In the genomic region with DNA sequence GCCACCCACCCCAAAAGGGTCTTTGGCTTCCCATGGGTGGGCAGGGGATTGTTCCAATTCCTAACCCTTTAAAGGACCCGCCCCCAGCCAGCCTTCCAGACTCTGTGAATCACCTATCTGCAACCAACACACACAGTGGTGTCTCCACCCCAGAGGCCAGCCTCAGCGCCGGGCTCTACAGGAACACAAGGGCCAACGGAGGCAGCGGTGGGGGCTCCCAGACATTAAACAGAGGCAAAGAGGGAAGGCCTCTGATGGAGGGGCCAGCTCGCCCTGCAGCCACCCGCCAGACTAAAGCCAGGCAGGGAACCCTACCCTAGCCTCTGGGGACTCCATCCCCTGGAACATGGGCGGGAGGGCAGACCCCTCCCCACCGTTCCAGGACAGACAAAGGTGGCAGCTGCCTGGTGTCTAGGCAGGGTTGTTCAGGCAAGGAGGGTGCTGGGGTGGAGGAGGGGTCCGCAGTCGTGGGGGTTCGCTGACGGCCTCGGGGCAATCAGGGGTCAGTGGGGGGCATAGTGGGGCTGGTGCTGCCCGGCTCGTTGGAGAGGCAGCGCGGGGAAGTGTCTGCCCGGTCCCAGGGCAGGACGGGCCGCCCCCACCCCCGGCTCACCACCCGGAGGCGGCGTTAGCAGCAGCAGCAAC, we compare ENCODE assay signal across 8 cellular contexts. TPM values are rescaled to one million over a fixed set of nuclear protein-coding genes. Genes with fewer than 3 reads are reported as not detected.
A peak's percentile ranks its signal among the peaks of the same experiment; 100 is the strongest.
DNase-seq lines count a peak whose midpoint lies in the region; ATAC-seq and TF ChIP-seq lines count a peak whose summit lies in the region.

No MANE protein-coding gene starts in this region.

- peak overlapping the region; percentile 71 for H3K27ac Mint-ChIP-seq in activated CD4-positive, alpha-beta memory T cell treated with anti-CD3 and anti-CD28 coated beads, Interleukin-2, amount 10 ng/mL, durations not matched to agents 7 days and 5 days

- no peak overlapping the region for H3K23ac ChIP-seq in trophoblast cell (ENCODE audit: low read length)

- WGBS in trophoblast cell (ENCODE audit: extremely low coverage, insufficient coverage, insufficient read length), result no CpG with 5 or more reads among the region's 25 CpGs

- peaks cover 13% of the 10 kb centered on the region for H3K79me2 ChIP-seq in trophoblast cell (ENCODE audit: control insufficient read depth, insufficient read depth, low read length, poor library complexity)

- peaks cover 12 to 13% of the 10 kb centered on the region in 2 experiments for H3K36me3 ChIP-seq in trophoblast cell (ENCODE audit: control insufficient read depth in 1 of 2, insufficient read depth in 2 of 2, low read length in 2 of 2)

- H3K4me1 Mint-ChIP-seq in activated CD4-positive, alpha-beta memory T cell treated with anti-CD3 and anti-CD28 coated beads, Interleukin-2, amount 10 ng/mL, durations not matched to agents 7 days and 5 days, result peaks cover 72% of the 10 kb centered on the region

- peak overlapping the region; percentile 95 for H3K14ac ChIP-seq in trophoblast cell (ENCODE audit: low read length)

- POLR2A ChIA-PET in HEK293T (lab: Yijun Ruan, JAX), result interaction anchor here (1.2 to 3.5 kb wide), 5 partner anchors 31 to 57 kb away, joined by 3 to 14 read pairs (median 4); partner anchors contain the start of gene ATRIP
- POLR2A ChIA-PET in activated CD4-positive, alpha-beta memory T cell treated with anti-CD3 and anti-CD28 coated beads, Interleukin-2, amount 10 ng/mL, durations not matched to agents 7 days and 5 days (lab: Charles Lee), result interaction anchor here (0.8 to 3.5 kb wide), 10 partner anchors 12 to 103 kb away, joined by 3 to 33 read pairs (median 4); partner anchors contain the start of genes CCDC51 and TMA7

- H3K4me3 ChIP-seq in trophoblast cell (ENCODE audit: low read depth, low read length), result peak overlapping the region; percentile 83

- H3K27me3 ChIP-seq in trophoblast cell (ENCODE audit: insufficient read depth, low read length), result no peaks in the 10 kb centered on the region

- peak overlapping the region; percentile 88 for H2BK120ac ChIP-seq in trophoblast cell (ENCODE audit: insufficient read depth, low read length, poor library complexity)

- H3K18ac ChIP-seq in trophoblast cell (ENCODE audit: low read length), result peak overlapping the region; percentile 98

- H3K79me1 ChIP-seq in trophoblast cell (ENCODE audit: low read length), result peaks cover 29% of the 10 kb centered on the region

- H3K27me3 Mint-ChIP-seq in activated CD4-positive, alpha-beta memory T cell treated with anti-CD3 and anti-CD28 coated beads, Interleukin-2, amount 10 ng/mL, durations not matched to agents 7 days and 5 days, result no peaks in the 10 kb centered on the region

- ATAC-seq in GM19324 (IDR thresholded peaks at IDR 0.05; ENCODE audit: low FRiP score, unreplicated experiment), result no peak

- peak overlapping the region; percentile 79 for H3K4me3 Mint-ChIP-seq in activated CD4-positive, alpha-beta memory T cell treated with anti-CD3 and anti-CD28 coated beads, Interleukin-2, amount 10 ng/mL, durations not matched to agents 7 days and 5 days

- peaks cover 2% of the 10 kb centered on the region for H3K9me3 ChIP-seq in trophoblast cell (ENCODE audit: insufficient read depth, low read depth, low read length)

- peaks cover 28% of the 10 kb centered on the region for H3K36me3 Mint-ChIP-seq in activated CD4-positive, alpha-beta memory T cell treated with anti-CD3 and anti-CD28 coated beads, Interleukin-2, amount 10 ng/mL, durations not matched to agents 7 days and 5 days (ENCODE audit: low read depth)

- peak overlapping the region; percentile 85 for H4K12ac ChIP-seq in trophoblast cell (ENCODE audit: low read depth, low read length)

- peak overlapping the region; percentile 85 for H2AFZ ChIP-seq in trophoblast cell (ENCODE audit: insufficient read depth, low read length, poor library complexity)

- peak overlapping the region; percentile 90 for H2BK12ac ChIP-seq in trophoblast cell (ENCODE audit: low read length)

- H3K4me1 ChIP-seq in trophoblast cell (ENCODE audit: control insufficient read depth in 1 of 2, insufficient read depth in 2 of 2, low read length in 2 of 2), result peaks cover 32 to 44% of the 10 kb centered on the region in 2 experiments

- H3K9ac ChIP-seq in trophoblast cell (ENCODE audit: low read length), result peak overlapping the region; percentile 0

- H3K4ac ChIP-seq in trophoblast cell (ENCODE audit: low read depth, low read length), result peak overlapping the region; percentile 85

- peak overlapping the region; percentile 92 for H2BK5ac ChIP-seq in trophoblast cell (ENCODE audit: low read depth, low read length, poor library complexity)

- H3K27ac ChIP-seq in trophoblast cell (ENCODE audit: low read depth, low read length), result peak overlapping the region; percentile 81

- no peaks in the 10 kb centered on the region for H3K9me3 Mint-ChIP-seq in activated CD4-positive, alpha-beta memory T cell treated with anti-CD3 and anti-CD28 coated beads, Interleukin-2, amount 10 ng/mL, durations not matched to agents 7 days and 5 days

- peak overlapping the region; percentile 92 for H4K8ac ChIP-seq in trophoblast cell (ENCODE audit: low read depth, low read length)

- H2AK5ac ChIP-seq in trophoblast cell (ENCODE audit: low read length), result peak overlapping the region; percentile 96

- CTCF ChIA-PET in HEK293T (lab: Yijun Ruan, JAX), result interaction anchor here (1.0 to 2.3 kb wide), 3 partner anchors 30 to 68 kb away, joined by 3 to 10 read pairs (median 5); no protein-coding TSS in a partner anchor
- CTCF ChIA-PET in activated CD4-positive, alpha-beta memory T cell treated with anti-CD3 and anti-CD28 coated beads, Interleukin-2, amount 10 ng/mL, durations not matched to agents 7 days and 5 days (lab: Charles Lee), result interaction anchor here (1.9 to 4.9 kb wide), 2 partner anchors 30 to 67 kb away, joined by 5 to 43 read pairs; no protein-coding TSS in a partner anchor

- peak overlapping the region; percentile 56 for H3K4me2 ChIP-seq in trophoblast cell (ENCODE audit: low read length)

- DNase-seq in HEK293T (ENCODE audit: extremely low spot score) (peak; percentile 11), glomerular visceral epithelial cell (ENCODE audit: extremely low spot score) (peak; percentile 40), trophoblast cell (peak; percentile 43 to 60), NCI-H1105 treated with DMSO at 0.1 percent for 48 hours (lab: John Stamatoyannopoulos, UW) (no peak), NCI-H1417 treated with DMSO at 0.1 percent for 48 hours (lab: John Stamatoyannopoulos, UW) (no peak), NCI-H1436 (lab: John Stamatoyannopoulos, UW) (no peak)
- DNase-seq in activated CD4-positive, alpha-beta memory T cell treated with anti-CD3 and anti-CD28 coated beads, Interleukin-2, amount 10 ng/mL, durations not matched to agents 7 days and 5 days, result no peak

- H4K91ac ChIP-seq in trophoblast cell (ENCODE audit: low read depth, low read length), result peak overlapping the region; percentile 99

TF ChIP-seq in HEK293T, 16 proteins besides CTCF, POLR2A, EP300 and RAD21:
- no peak for TF ChIP-seq HDGF (IDR thresholded peaks at IDR 0.05; ENCODE audit: borderline replicate concordance)
- TF ChIP-seq FOXK2 (IDR thresholded peaks at IDR 0.05), result no peak
- no peak for TF ChIP-seq CTBP1 (IDR thresholded peaks at IDR 0.05; ENCODE audit: borderline replicate concordance)
- TF ChIP-seq NFRKB (IDR thresholded peaks at IDR 0.05), result no peak
- no peak for TF ChIP-seq TARDBP (IDR thresholded peaks at IDR 0.05)
- TF ChIP-seq SUZ12 (IDR thresholded peaks at IDR 0.05), result no peak
- TF ChIP-seq FOXM1 (IDR thresholded peaks at IDR 0.05; ENCODE audit: borderline replicate concordance), result no peak

RNA-seq across cellular contexts. Expression of gene SHISA5, which starts 0.4 kb away (rescaled TPM):
- total RNA-seq in activated CD4-positive, alpha-beta memory T cell treated with anti-CD3 and anti-CD28 coated beads, Interleukin-2, amount 10 ng/mL, durations not matched to agents 7 days and 5 days, result 100 to 1,000 TPM; 336 to 337 TPM
- 314 and 318 TPM in 2 replicates for polyA plus RNA-seq in trophoblast cell (2013)

RNA-seq across cellular contexts. Expression of gene PFKFB4, which starts 53.1 kb away (rescaled TPM):
- 10 to 100 TPM; 33.3 to 34.4 TPM for total RNA-seq in activated CD4-positive, alpha-beta memory T cell treated with anti-CD3 and anti-CD28 coated beads, Interleukin-2, amount 10 ng/mL, durations not matched to agents 7 days and 5 days
- 18.7 TPM in 2 replicates for polyA plus RNA-seq in trophoblast cell (2013)

RNA-seq across cellular contexts. Expression of gene ATRIP, which starts 57.0 kb away (rescaled TPM):
- total RNA-seq in activated CD4-positive, alpha-beta memory T cell treated with anti-CD3 and anti-CD28 coated beads, Interleukin-2, amount 10 ng/mL, durations not matched to agents 7 days and 5 days, result 10 to 100 TPM; 13.4 to 15.2 TPM
- 9.1 and 9.8 TPM in 2 replicates for polyA plus RNA-seq in trophoblast cell (2013)

Comparison
In these comparisons a context has a peak if more than half of its experiments do, and no peak if none do; other contexts are left out.
1. DNase-seq: peak in HEK293T (single experiment), glomerular visceral epithelial cell (single experiment) and trophoblast cell (2 of 2); none in activated CD4-positive, alpha-beta memory T cell treated with anti-CD3 and anti-CD28 coated beads, Interleukin-2, amount 10 ng/mL, durations not matched to agents 7 days and 5 days (single experiment), NCI-H1105 treated with DMSO at 0.1 percent for 48 hours (single experiment), NCI-H1417 treated with DMSO at 0.1 percent for 48 hours (single experiment) and NCI-H1436 (single experiment).